Comparison of ENCODE assay signal across 1 cellular context in genomic region chr2:241615041-241615440, GRCh38.
TF ChIP-seq lines count a peak whose summit lies in the region.

No MANE protein-coding gene starts in this region.

TF ChIP-seq in WTC11, 78 proteins besides CTCF, POLR2A, EP300 and RAD21 (continued from another document):
- TF ChIP-seq E2F1 (CRISPR knock-in tag; IDR thresholded peaks at IDR 0.05), result no peak
- no peak for TF ChIP-seq MAX (CRISPR knock-in tag; IDR thresholded peaks at IDR 0.05)
- TF ChIP-seq ELF4 (CRISPR knock-in tag; IDR thresholded peaks at IDR 0.05; ENCODE audit: low read depth), result no peak
TF ChIP-seq in WTC11: peak in this region for 0.
